1 cellular context compared by ENCODE assay signal in the genomic region with DNA sequence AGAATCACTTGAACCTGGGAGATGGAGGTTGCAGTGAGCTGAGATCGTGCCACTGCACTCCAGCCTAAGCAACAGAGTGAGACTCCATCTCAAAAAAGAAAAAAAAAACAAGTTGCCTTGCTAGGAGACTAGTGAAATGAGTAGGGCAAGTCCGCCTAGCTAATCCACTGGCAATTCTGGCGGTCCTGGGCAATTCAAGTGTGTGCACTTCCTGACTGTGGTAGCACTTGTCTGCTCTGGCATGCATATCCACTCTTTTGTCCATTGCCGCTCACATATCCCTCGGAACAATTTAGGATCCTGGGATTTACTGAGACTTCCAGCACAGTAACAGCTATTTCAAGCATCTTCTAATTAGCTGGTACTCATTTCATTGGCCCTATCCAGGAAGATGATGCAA.
TF ChIP-seq lines count a peak whose summit lies in the region.

No MANE protein-coding gene starts in this region.

TF ChIP-seq in H1, 55 proteins besides CTCF, POLR2A, EP300 and RAD21 (continued from another document):
- TF ChIP-seq RFX5 (IDR thresholded peaks at IDR 0.05; ENCODE audit: borderline replicate concordance, low read depth, low read length) (no peak), SRF (IDR thresholded peaks at IDR 0.05; ENCODE audit: low read depth, low read length) (no peak), CBX8 (IDR thresholded peaks at IDR 0.05; ENCODE audit: borderline replicate concordance, low read depth, low read length) (no peak), TAF7 (optimal IDR thresholded peaks at IDR 0.05; ENCODE audit: borderline replicate concordance, low read depth, low read length) (no peak)
